Comparison of ENCODE assay signal across 8 cellular contexts in the genomic region with DNA sequence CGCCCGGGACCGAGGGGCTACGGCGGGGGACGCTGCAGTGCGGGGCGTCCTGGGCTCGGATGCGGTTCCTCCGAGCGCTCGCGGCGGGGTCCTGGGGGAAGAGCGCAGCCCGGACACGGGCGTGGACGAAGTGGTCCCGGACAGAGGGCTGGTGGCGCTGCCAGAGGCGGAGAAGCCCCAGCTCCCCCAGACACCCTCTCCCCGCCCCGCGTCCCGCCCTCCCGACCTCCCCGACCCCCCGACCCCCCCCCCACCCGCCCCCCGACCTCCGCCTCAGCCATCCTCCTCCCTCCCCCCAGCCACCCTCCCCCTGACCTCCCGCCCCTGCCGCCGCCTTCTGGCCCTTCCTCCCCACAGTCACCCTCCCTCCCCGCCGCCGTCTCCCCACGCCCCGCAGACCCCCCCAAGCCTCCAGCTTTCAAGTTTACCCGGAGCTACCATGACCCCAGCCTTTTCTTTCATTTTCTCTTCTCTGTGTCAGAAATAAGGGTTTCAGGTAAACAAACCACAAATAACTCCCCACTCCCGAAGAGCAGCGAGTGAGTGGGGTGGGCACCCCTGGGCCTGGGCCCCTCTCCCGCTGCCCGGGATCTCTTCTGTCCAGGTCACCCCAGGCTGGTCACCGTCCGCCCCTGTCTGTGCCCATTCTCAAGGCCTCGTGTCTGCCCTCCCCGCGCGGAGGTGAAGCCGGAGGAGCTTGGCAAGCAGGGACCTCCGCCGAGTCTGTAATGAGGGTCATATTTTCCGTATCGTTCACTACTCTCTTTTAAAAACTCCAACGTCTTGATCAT. TPM values are rescaled to one million over a fixed set of nuclear protein-coding genes. Genes with fewer than 3 reads are reported as not detected.
DNase-seq lines count a peak whose midpoint lies in the region; ATAC-seq and TF ChIP-seq lines count a peak whose summit lies in the region.

No MANE protein-coding gene starts in this region.

- peaks cover 86% of the 10 kb centered on the region for H3K27me3 ChIP-seq in SK-N-SH (ENCODE audit: insufficient read depth)

- H3K27me3 Mint-ChIP-seq in neural crest cell (ENCODE audit: low read depth): peaks cover 50% of the 10 kb centered on the region

- H3K27ac ChIP-seq in SK-N-SH (ENCODE audit: low read depth in 2 of 2, low read length in 1 of 2): no peak overlapping the region

- no peaks in the 10 kb centered on the region for H3K9me3 ChIP-seq in SK-N-SH

- H4K20me1 ChIP-seq in SK-N-SH (ENCODE audit: insufficient read depth): peaks cover 11% of the 10 kb centered on the region; the same call in 1 of the 2 replicates

- no peak for TF ChIP-seq EP300 in SK-N-SH (IDR thresholded peaks at IDR 0.05; ENCODE audit: borderline replicate concordance in 1 of 2, low read depth in 1 of 2, low read length in 1 of 2)

- H2AFZ ChIP-seq in SK-N-SH (ENCODE audit: low read depth): no peak overlapping the region

- peak overlapping the region; percentile 86 for H3K4me3 Mint-ChIP-seq in neural crest cell

- H3K36me3 ChIP-seq in SK-N-SH (replicated peaks in 1 of 2; ENCODE audit: control insufficient read depth in 1 of 2, insufficient read depth in 2 of 2, low read length in 1 of 2): no peaks in the 10 kb centered on the region

- no peak overlapping the region; the same call in 1 of the 2 replicates for H3K4me2 ChIP-seq in SK-N-SH

- H3K4me3 ChIP-seq in WI38 (ENCODE audit: low read depth, low read length) (peak overlapping the region; percentile 54), SK-N-SH (ENCODE audit: low read depth in 2 of 2, low read length in 1 of 2) (no peak overlapping the region)

- peak; percentile 60 for DNase-seq in effector CD4-positive, alpha-beta T cell
- DNase-seq in neural crest cell (ENCODE audit: low read depth, low spot score) (no peak), NCI-H1105 treated with DMSO at 0.1 percent for 48 hours (lab: John Stamatoyannopoulos, UW) (no peak), SK-N-SH (no peak), Ammon's horn (ENCODE audit: low spot score) (no peak)

- no peaks in the 10 kb centered on the region; a peak in 1 of 4 replicates for H3K4me1 ChIP-seq in SK-N-SH (ENCODE audit: control insufficient read depth in 1 of 2, insufficient read depth in 2 of 2, low read depth in 1 of 2, low read length in 1 of 2)

- H3K4me1 Mint-ChIP-seq in neural crest cell: peaks cover 35% of the 10 kb centered on the region

- H3K9me3 Mint-ChIP-seq in neural crest cell: no peaks in the 10 kb centered on the region

- CTCF ChIA-PET in SK-N-SH (lab: Yijun Ruan, JAX): no interaction called here

- POLR2A ChIA-PET in SK-N-SH (lab: Yijun Ruan, JAX): no interaction called here

- no peak overlapping the region for H3K27ac Mint-ChIP-seq in neural crest cell (ENCODE audit: unreplicated experiment)

- WGBS in SK-N-SH (ENCODE audit: low lambda C conversion rate): 20% methylated on average over 29 of the region's 58 CpGs

- ATAC-seq in GM19438 (IDR thresholded peaks at IDR 0.05; ENCODE audit: low read depth, unreplicated experiment) (peak; percentile 17), GM21576 (IDR thresholded peaks at IDR 0.05; ENCODE audit: unreplicated experiment) (no peak)

- no peaks in the 10 kb centered on the region for H3F3A ChIP-seq in SK-N-SH (replicated peaks; ENCODE audit: insufficient read depth)

- no peak for TF ChIP-seq RAD21 in SK-N-SH (IDR thresholded peaks at IDR 0.05; ENCODE audit: low read length)

- no peaks in the 10 kb centered on the region for H3K79me2 ChIP-seq in SK-N-SH (ENCODE audit: insufficient read depth)

- no peak overlapping the region for H3K9ac ChIP-seq in SK-N-SH

- H3K9me2 ChIP-seq in SK-N-SH: no peaks in the 10 kb centered on the region

- TF ChIP-seq CTCF in WI38 (IDR thresholded peaks at IDR 0.05; ENCODE audit: low read depth, low read length): no peak
- no peak for TF ChIP-seq CTCF in neural crest cell (conservative IDR thresholded peaks at IDR 0.05)
- no peak for TF ChIP-seq CTCF in SK-N-SH (IDR thresholded peaks at IDR 0.05)

- no peaks in the 10 kb centered on the region for H3K36me3 Mint-ChIP-seq in neural crest cell (ENCODE audit: low read depth)

TF ChIP-seq in SK-N-SH, 30 proteins besides CTCF, POLR2A, EP300 and RAD21:
- no peak for TF ChIP-seq FOSL2 (IDR thresholded peaks at IDR 0.05; ENCODE audit: borderline replicate concordance, low read depth)
- no peak for TF ChIP-seq IRF3 (IDR thresholded peaks at IDR 0.05; ENCODE audit: low read depth, low read length)
- no peak for TF ChIP-seq FOXJ3 (CRISPR knock-in tag; IDR thresholded peaks at IDR 0.05)
- TF ChIP-seq NFIC (IDR thresholded peaks at IDR 0.05; ENCODE audit: borderline replicate concordance): no peak
- TF ChIP-seq TEAD4 (IDR thresholded peaks at IDR 0.05; ENCODE audit: borderline replicate concordance, insufficient read depth): no peak
- no peak for TF ChIP-seq GATA2 (CRISPR knock-in tag; IDR thresholded peaks at IDR 0.05)
- no peak for TF ChIP-seq MEF2A (IDR thresholded peaks at IDR 0.05; ENCODE audit: borderline replicate concordance, low read depth)
- no peak for TF ChIP-seq TCF12 (IDR thresholded peaks at IDR 0.05)
- no peak for TF ChIP-seq EZH2phosphoT487 (IDR thresholded peaks at IDR 0.05; ENCODE audit: borderline replicate concordance, low read depth)
- TF ChIP-seq RFX5 (IDR thresholded peaks at IDR 0.05; ENCODE audit: low read length): no peak
- TF ChIP-seq, protein P1, sequence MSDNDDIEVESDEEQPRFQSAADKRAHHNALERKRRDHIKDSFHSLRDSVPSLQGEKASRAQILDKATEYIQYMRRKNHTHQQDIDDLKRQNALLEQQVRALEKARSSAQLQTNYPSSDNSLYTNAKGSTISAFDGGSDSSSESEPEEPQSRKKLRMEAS (IDR thresholded peaks at IDR 0.05; ENCODE audit: low read depth): no peak
- no peak for TF ChIP-seq POLR2AphosphoS5 (IDR thresholded peaks at IDR 0.05; ENCODE audit: low read depth, low read length)
- TF ChIP-seq GABPA (IDR thresholded peaks at IDR 0.05; ENCODE audit: low read depth): no peak

RNA-seq across cellular contexts. Expression of gene NFATC1, which starts 5.1 kb away (rescaled TPM):
- 2.2 and 2.4 TPM in 2 replicates for total RNA-seq in neural crest cell
- 0.02 TPM in 1 of 2 replicates, not detected in the other for polyA plus RNA-seq in SK-N-SH (2012; rRNA removed)
- not detected in 2 replicates for polyA plus RNA-seq in SK-N-SH (2012; cell fraction: cytosol; rRNA removed)
- polyA plus RNA-seq in SK-N-SH (2012; cell fraction: nucleus; rRNA removed): not detected in 2 replicates
